14 cellular contexts compared by ENCODE assay signal in genomic region chr11:107769189-107769588, GRCh38. TPM values are rescaled to one million over a fixed set of nuclear protein-coding genes. Genes with fewer than 3 reads are reported as not detected.
DNase-seq lines count a peak whose midpoint lies in the region; ATAC-seq, FAIRE-seq and TF ChIP-seq lines count a peak whose summit lies in the region.
"Had no signal": no experiment of that assay in that cellular context is flagged by ENCODE, and none has a peak within 500 bp of the region (broad histone marks: within the 10 kb centered on the region; RNA-seq: fewer than 3 reads in every experiment).

No MANE protein-coding gene starts in this region.

- TF ChIP-seq CTCF in right atrium auricular region (IDR thresholded peaks at IDR 0.05) (no peak), SK-N-SH (IDR thresholded peaks at IDR 0.05) (no peak), foreskin fibroblast (IDR thresholded peaks at IDR 0.05; ENCODE audit: low read depth, low read length) (no peak), CD14-positive monocyte (IDR thresholded peaks at IDR 0.05) (no peak)

- peaks cover 2 to 4% (median 2%) of the 10 kb centered on the region in 3 donors for H3K27me3 Mint-ChIP-seq in CD14-positive monocyte (ENCODE audit: low read depth in 3 of 3)

- no peak overlapping the region for H3K4me2 ChIP-seq in SK-N-SH

- no peaks in the 10 kb centered on the region for H4K20me1 ChIP-seq in SK-N-SH (ENCODE audit: insufficient read depth)

- no peaks in the 10 kb centered on the region for H3K27me3 ChIP-seq in right atrium auricular region
- no peaks in the 10 kb centered on the region for H3K27me3 ChIP-seq in SK-N-SH (ENCODE audit: insufficient read depth)

- POLR2A ChIA-PET in SK-N-SH (lab: Yijun Ruan, JAX) = no interaction called here

- H3K4me1 ChIP-seq in right atrium auricular region (peaks cover 0 to 5% of the 10 kb centered on the region in 2 donors), SK-N-SH (ENCODE audit: control insufficient read depth in 1 of 2, insufficient read depth in 2 of 2, low read depth in 1 of 2, low read length in 1 of 2) (0 out of 4 replicates have a peak, but pooled peaks cover 0 to 5% of the 10 kb centered on the region in 2 experiments)

- no peaks in the 10 kb centered on the region for H3K36me3 Mint-ChIP-seq in CD14-positive monocyte

- no peak overlapping the region for H3K27ac Mint-ChIP-seq in CD14-positive monocyte
- H3K27ac Mint-ChIP-seq: dendritic cell treated with granulocyte-macrophage colony-stimulating factor and Interleukin-4, amounts not matched to agents 40 ng/mL and 50 ng/mL, for 4 days had no signal

- no peaks in the 10 kb centered on the region for H3K9me2 ChIP-seq in SK-N-SH

- H3F3A ChIP-seq in SK-N-SH (replicated peaks; ENCODE audit: insufficient read depth) = peaks cover 11% of the 10 kb centered on the region

- H3K36me3 ChIP-seq in right atrium auricular region (no peaks in the 10 kb centered on the region), SK-N-SH (replicated peaks in 1 of 2; ENCODE audit: control insufficient read depth in 1 of 2, insufficient read depth in 2 of 2, low read length in 1 of 2) (no peaks in the 10 kb centered on the region)

- peak overlapping the region; percentile 21 to 72 for H3K27ac ChIP-seq in right atrium auricular region
- H3K27ac ChIP-seq in SK-N-SH (ENCODE audit: low read depth in 2 of 2, low read length in 1 of 2) = peak overlapping the region in 1 of 2 experiments; percentile 70; a peak in 2 of 4 replicates
- H3K27ac ChIP-seq: C4-2B, SK-N-MC had no signal

- FAIRE-seq in urothelium cell line (lab: Jason Lieb, UNC) = no peak

- intact Hi-C loops in Right ventricle myocardium superior (cut with DNase I) = loop anchor here (10.0 kb wide), 1 partner anchor 184 kb away; no protein-coding TSS in a partner anchor
- intact Hi-C loops in CD14-positive monocyte (cut with micrococcal nuclease) = no loop called here

- no peak for DNase-seq in right atrium auricular region (ENCODE audit: low spot score)
- no peak for DNase-seq in Right ventricle myocardium superior
- DNase-seq in SK-N-SH = no peak
- DNase-seq in foreskin fibroblast = peak; percentile 49 to 58
- DNase-seq in urothelium cell line (ENCODE audit: low spot score) = peak; percentile 33
- DNase-seq in SHP77 treated with DMSO at 0.1 percent for 48 hours (lab: John Stamatoyannopoulos, UW) = no peak
- DNase-seq in NOMO-1 treated with DMSO at 0.1 percent for 48 hours (lab: John Stamatoyannopoulos, UW; ENCODE audit: unreplicated experiment) = no peak
- DNase-seq in CD14-positive monocyte (ENCODE audit: low spot score) = no peak
- DNase-seq: activated gamma-delta T cell, NCI-H446 had no signal

- no peaks in the 10 kb centered on the region for H3K4me1 Mint-ChIP-seq in CD14-positive monocyte

- no peak for TF ChIP-seq EP300 in SK-N-SH (IDR thresholded peaks at IDR 0.05; ENCODE audit: borderline replicate concordance in 1 of 2, low read depth in 1 of 2, low read length in 1 of 2)

- H3K79me2 ChIP-seq in SK-N-SH (ENCODE audit: insufficient read depth) = no peaks in the 10 kb centered on the region

- no peak overlapping the region for H3K4me3 Mint-ChIP-seq in CD14-positive monocyte
- H3K4me3 Mint-ChIP-seq: dendritic cell treated with granulocyte-macrophage colony-stimulating factor and Interleukin-4, amounts not matched to agents 40 ng/mL and 50 ng/mL, for 4 days had no signal

- no peaks in the 10 kb centered on the region for H3K9me3 ChIP-seq in right atrium auricular region
- no peaks in the 10 kb centered on the region for H3K9me3 ChIP-seq in SK-N-SH

- 13% methylated on average over 3 of the region's 3 CpGs for WGBS in SK-N-SH (ENCODE audit: low lambda C conversion rate)

- H3K4me3 ChIP-seq in right atrium auricular region = no peak overlapping the region
- H3K4me3 ChIP-seq in SK-N-SH (ENCODE audit: low read depth in 2 of 2, low read length in 1 of 2) = no peak overlapping the region
- H3K4me3 ChIP-seq in foreskin fibroblast (ENCODE audit: low read depth in 1 of 2, low read length in 2 of 2) = no peak overlapping the region
- H3K4me3 ChIP-seq: SK-N-MC had no signal

- H3K9me3 Mint-ChIP-seq in CD14-positive monocyte = peaks cover 0 to 2% (median 0%) of the 10 kb centered on the region in 7 donors
- H3K9me3 Mint-ChIP-seq: dendritic cell treated with granulocyte-macrophage colony-stimulating factor and Interleukin-4, amounts not matched to agents 40 ng/mL and 50 ng/mL, for 4 days had no signal

- no peak for ATAC-seq in Right ventricle myocardium superior (ENCODE audit: poor library complexity)

- CTCF ChIA-PET in SK-N-SH (lab: Yijun Ruan, JAX) = interaction anchor here (1.4 to 1.6 kb wide), 2 partner anchors 12 to 28 kb away, joined by 3 to 8 read pairs; no protein-coding TSS in a partner anchor

- H2AFZ ChIP-seq in SK-N-SH (ENCODE audit: low read depth) = no peak overlapping the region

- no peak overlapping the region for H3K9ac ChIP-seq in SK-N-SH

- no peak for TF ChIP-seq RAD21 in SK-N-SH (IDR thresholded peaks at IDR 0.05; ENCODE audit: low read length)

TF ChIP-seq in SK-N-SH, 30 proteins besides CTCF, POLR2A, EP300 and RAD21:
- TF ChIP-seq GABPA (IDR thresholded peaks at IDR 0.05; ENCODE audit: low read depth) = no peak
- TF ChIP-seq, protein P1, sequence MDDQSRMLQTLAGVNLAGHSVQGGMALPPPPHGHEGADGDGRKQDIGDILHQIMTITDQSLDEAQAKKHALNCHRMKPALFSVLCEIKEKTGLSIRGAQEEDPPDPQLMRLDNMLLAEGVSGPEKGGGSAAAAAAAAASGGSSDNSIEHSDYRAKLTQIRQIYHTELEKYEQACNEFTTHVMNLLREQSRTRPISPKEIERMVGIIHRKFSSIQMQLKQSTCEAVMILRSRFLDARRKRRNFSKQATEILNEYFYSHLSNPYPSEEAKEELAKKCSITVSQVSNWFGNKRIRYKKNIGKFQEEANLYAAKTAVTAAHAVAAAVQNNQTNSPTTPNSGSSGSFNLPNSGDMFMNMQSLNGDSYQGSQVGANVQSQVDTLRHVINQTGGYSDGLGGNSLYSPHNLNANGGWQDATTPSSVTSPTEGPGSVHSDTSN (IDR thresholded peaks at IDR 0.05) = 0 out of 2 replicates have a peak, but pooled peaks have one; percentile 5
- TF ChIP-seq TCF12 (IDR thresholded peaks at IDR 0.05) = peak; percentile 20; the same call in 1 of the 2 replicates
- TF ChIP-seq JUND (IDR thresholded peaks at IDR 0.05) = peak; percentile 26; the same call in 1 of the 2 replicates
- TF ChIP-seq FOSL2 (IDR thresholded peaks at IDR 0.05; ENCODE audit: borderline replicate concordance, low read depth) = peak; percentile 41; the same call in 1 of the 2 replicates
- TF ChIP-seq, protein P2, sequence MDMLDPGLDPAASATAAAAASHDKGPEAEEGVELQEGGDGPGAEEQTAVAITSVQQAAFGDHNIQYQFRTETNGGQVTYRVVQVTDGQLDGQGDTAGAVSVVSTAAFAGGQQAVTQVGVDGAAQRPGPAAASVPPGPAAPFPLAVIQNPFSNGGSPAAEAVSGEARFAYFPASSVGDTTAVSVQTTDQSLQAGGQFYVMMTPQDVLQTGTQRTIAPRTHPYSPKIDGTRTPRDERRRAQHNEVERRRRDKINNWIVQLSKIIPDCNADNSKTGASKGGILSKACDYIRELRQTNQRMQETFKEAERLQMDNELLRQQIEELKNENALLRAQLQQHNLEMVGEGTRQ (IDR thresholded peaks at IDR 0.05; ENCODE audit: borderline replicate concordance, low read depth, low read length) = no peak
- no peak for TF ChIP-seq MXI1 (IDR thresholded peaks at IDR 0.05; ENCODE audit: low read depth, low read length)
TF ChIP-seq in SK-N-SH: peak in this region for 4.

RNA-seq across cellular contexts. Expression of gene SLN, which starts 57.3 kb away (rescaled TPM):
- total RNA-seq in right atrium auricular region = 1,000 to 10,000 TPM in 1 of 2 donors, 100 to 1,000 TPM in 1; 767 to 1,160 TPM
- 24.8 TPM for total RNA-seq in Right ventricle myocardium superior
- 0.11 TPM in 1 of 2 replicates, not detected in the other for polyA plus RNA-seq in SK-N-SH (2012; rRNA removed)
- polyA plus RNA-seq in SK-N-SH (2012; cell fraction: cytosol; rRNA removed) = 0.13 and 0.15 TPM in 2 replicates
- not detected in 2 replicates for polyA plus RNA-seq in SK-N-SH (2012; cell fraction: nucleus; rRNA removed)
- polyA plus RNA-seq in CD14-positive monocyte = not detected
- total RNA-seq: lung microvascular endothelial cell had no signal

Comparison
In these comparisons a context has a peak if more than half of its experiments do, and no peak if none do; other contexts are left out.
1. RNA of gene SLN, which starts 57.3 kb away (total RNA-seq): 767 to 1,160 TPM in right atrium auricular region; 24.8 TPM in Right ventricle myocardium superior (single experiment); every median in the first group is over 10 times any median in the second.
2. DNase-seq: peak in foreskin fibroblast (2 of 2) and urothelium cell line (single experiment); none in right atrium auricular region (single experiment), Right ventricle myocardium superior (single experiment), SK-N-SH (single experiment), SHP77 treated with DMSO at 0.1 percent for 48 hours (single experiment), NOMO-1 treated with DMSO at 0.1 percent for 48 hours (single experiment) and CD14-positive monocyte (single experiment).